ENCODE assay signal across 10 cellular contexts in genomic region chr19:18763674-18764590, GRCh38. TPM values are rescaled to one million over a fixed set of nuclear protein-coding genes. Genes with fewer than 3 reads are reported as not detected.
DNase-seq lines count a peak whose midpoint lies in the region; ATAC-seq, FAIRE-seq and TF ChIP-seq lines count a peak whose summit lies in the region.
"Had no signal": no experiment of that assay in that cellular context is flagged by ENCODE, and none has a peak within 500 bp of the region (broad histone marks: within the 10 kb centered on the region; RNA-seq: fewer than 3 reads in every experiment).

No MANE protein-coding gene starts in this region.

- H3K36me3 ChIP-seq in bronchial epithelial cell (ENCODE audit: control insufficient read depth, insufficient read depth, low read length) = no peaks in the 10 kb centered on the region
- H3K36me3 ChIP-seq: vagina had no signal

- no peaks in the 10 kb centered on the region for H3K4me1 Mint-ChIP-seq in activated T-helper 2 cell treated with anti-CD3 and anti-CD28 coated beads, Interferon-gamma antibody, Interleukin-2, Interleukin-4, amounts not matched to agents 10 μg/mL and 5 μg/mL and 100 μg/mL, durations not matched to agents 14 hours and 24 hours and 36 hours (ENCODE audit: low read depth)

- TF ChIP-seq CTCF in bronchial epithelial cell (IDR thresholded peaks at IDR 0.05; ENCODE audit: insufficient read depth, low read length, severe bottlenecking) = no peak

- intact Hi-C loops in activated T-helper 2 cell treated with anti-CD3 and anti-CD28 coated beads, Interferon-gamma antibody, Interleukin-2, Interleukin-4, amounts not matched to agents 10 μg/mL and 5 μg/mL and 100 μg/mL, durations not matched to agents 14 hours and 24 hours and 36 hours (cut with micrococcal nuclease) = no loop called here

- ATAC-seq in GM18502 (IDR thresholded peaks at IDR 0.05; ENCODE audit: poor library complexity, unreplicated experiment) (no peak), HG02884 (IDR thresholded peaks at IDR 0.05; ENCODE audit: unreplicated experiment) (no peak)

- no peaks in the 10 kb centered on the region for H3K36me3 Mint-ChIP-seq in activated T-helper 2 cell treated with anti-CD3 and anti-CD28 coated beads, Interferon-gamma antibody, Interleukin-2, Interleukin-4, amounts not matched to agents 10 μg/mL and 5 μg/mL and 100 μg/mL, durations not matched to agents 14 hours and 24 hours and 36 hours (ENCODE audit: low read depth)

- DNase-seq in EH (ENCODE audit: low read depth) = peak; percentile 87
- peak; percentile 88 for DNase-seq in NCI-H2171 treated with DMSO at 0.1 percent for 48 hours (lab: John Stamatoyannopoulos, UW)
- DNase-seq in bronchial epithelial cell (ENCODE audit: low read depth) = peak; percentile 95
- DNase-seq in renal cortical epithelial cell (ENCODE audit: low read depth) = peak; percentile 86
- DNase-seq in UCSD-AML1 (lab: John Stamatoyannopoulos, UW; ENCODE audit: unreplicated experiment) = no peak
- no peak for DNase-seq in activated T-helper 2 cell treated with anti-CD3 and anti-CD28 coated beads, Interferon-gamma antibody, Interleukin-2, Interleukin-4, amounts not matched to agents 10 μg/mL and 5 μg/mL and 100 μg/mL, durations not matched to agents 14 hours and 24 hours and 36 hours (ENCODE audit: low spot score)
- DNase-seq: stimulated activated CD4-positive, alpha-beta T cell treated with anti-CD3 and anti-CD28 coated beads, Interleukin-15, amount 100 ng/mL, for 24 hours had no signal

- peak; percentile 95 for FAIRE-seq in bronchial epithelial cell (lab: Jason Lieb, UNC)

- H3K4me3 ChIP-seq in bronchial epithelial cell (ENCODE audit: low read depth, low read length) = no peak overlapping the region
- H3K4me3 ChIP-seq: vagina had no signal

- no peak overlapping the region for H3K4me3 Mint-ChIP-seq in activated T-helper 2 cell treated with anti-CD3 and anti-CD28 coated beads, Interferon-gamma antibody, Interleukin-2, Interleukin-4, amounts not matched to agents 10 μg/mL and 5 μg/mL and 100 μg/mL, durations not matched to agents 14 hours and 24 hours and 36 hours (ENCODE audit: low read depth)

- no peaks in the 10 kb centered on the region for H3K9me3 Mint-ChIP-seq in activated T-helper 2 cell treated with anti-CD3 and anti-CD28 coated beads, Interferon-gamma antibody, Interleukin-2, Interleukin-4, amounts not matched to agents 10 μg/mL and 5 μg/mL and 100 μg/mL, durations not matched to agents 14 hours and 24 hours and 36 hours

- H3K27me3 Mint-ChIP-seq in activated T-helper 2 cell treated with anti-CD3 and anti-CD28 coated beads, Interferon-gamma antibody, Interleukin-2, Interleukin-4, amounts not matched to agents 10 μg/mL and 5 μg/mL and 100 μg/mL, durations not matched to agents 14 hours and 24 hours and 36 hours (ENCODE audit: low read depth) = no peaks in the 10 kb centered on the region

- no peaks in the 10 kb centered on the region for H3K27me3 ChIP-seq in bronchial epithelial cell (ENCODE audit: control insufficient read depth, insufficient read depth, low read length)
- H3K27me3 ChIP-seq: vagina had no signal

- H3K27ac Mint-ChIP-seq in activated T-helper 2 cell treated with anti-CD3 and anti-CD28 coated beads, Interferon-gamma antibody, Interleukin-2, Interleukin-4, amounts not matched to agents 10 μg/mL and 5 μg/mL and 100 μg/mL, durations not matched to agents 14 hours and 24 hours and 36 hours = no peak overlapping the region

RNA-seq across cellular contexts. Expression of gene COMP, which starts 27.2 kb away (rescaled TPM):
- not detected in 2 replicates for total RNA-seq in bronchial epithelial cell
- total RNA-seq in renal cortical epithelial cell = 0.15 TPM in 1 of 2 replicates, not detected in the other
- not detected in 2 replicates for total RNA-seq in activated T-helper 2 cell treated with anti-CD3 and anti-CD28 coated beads, Interferon-gamma antibody, Interleukin-2, Interleukin-4, amounts not matched to agents 10 μg/mL and 5 μg/mL and 100 μg/mL, durations not matched to agents 14 hours and 24 hours and 36 hours

Comparison
In these comparisons a context has a peak if more than half of its experiments do, and no peak if none do; other contexts are left out.
1. DNase-seq: peak in EH (single experiment), NCI-H2171 treated with DMSO at 0.1 percent for 48 hours (single experiment), bronchial epithelial cell (single experiment) and renal cortical epithelial cell (single experiment); none in UCSD-AML1 (single experiment) and activated T-helper 2 cell treated with anti-CD3 and anti-CD28 coated beads, Interferon-gamma antibody, Interleukin-2, Interleukin-4, amounts not matched to agents 10 μg/mL and 5 μg/mL and 100 μg/mL, durations not matched to agents 14 hours and 24 hours and 36 hours (single experiment).